13 cellular contexts compared by ENCODE assay signal in the genomic region with DNA sequence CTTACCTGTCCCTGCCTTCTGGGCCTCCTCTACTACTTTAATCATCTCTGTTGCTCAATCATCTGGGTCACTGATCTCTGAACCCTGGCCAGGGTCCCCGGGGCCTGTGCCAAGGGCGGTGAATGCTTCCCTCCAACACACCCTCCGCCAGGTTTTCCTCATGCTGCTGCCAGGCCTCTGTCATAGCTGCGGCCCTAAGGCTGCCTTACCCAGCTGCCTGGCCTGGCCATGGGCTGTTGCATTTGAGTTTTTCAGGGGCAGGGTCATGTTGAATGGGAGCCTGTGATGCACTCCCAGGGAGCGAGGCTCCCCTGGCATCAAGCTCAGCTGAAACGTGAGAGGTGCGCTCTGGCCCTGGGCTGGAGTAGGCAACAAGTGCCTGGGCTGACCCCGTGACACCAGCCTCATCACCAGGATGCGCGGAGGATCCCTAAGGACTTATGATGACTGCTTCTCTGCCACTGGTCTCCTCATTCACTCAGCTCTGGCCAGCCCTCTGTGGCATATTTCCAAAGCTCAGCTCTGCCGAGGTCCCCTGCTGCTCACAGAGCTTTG. TPM values are rescaled to one million over a fixed set of nuclear protein-coding genes. Genes with fewer than 3 reads are reported as not detected.
DNase-seq lines count a peak whose midpoint lies in the region; ATAC-seq and TF ChIP-seq lines count a peak whose summit lies in the region.
"Had no signal": no experiment of that assay in that cellular context is flagged by ENCODE, and none has a peak within 500 bp of the region (broad histone marks: within the 10 kb centered on the region; RNA-seq: fewer than 3 reads in every experiment).

No MANE protein-coding gene starts in this region.

- no peaks in the 10 kb centered on the region for H3K9me3 ChIP-seq in heart left ventricle
- H3K9me3 ChIP-seq: upper lobe of left lung had no signal

- no peak overlapping the region for H3K4me3 Mint-ChIP-seq in osteocyte (ENCODE audit: unreplicated experiment)
- no peak overlapping the region for H3K4me3 Mint-ChIP-seq in natural killer cell treated with Interleukin-12 subunit alpha and Interleukin-12 subunit beta and Interleukin-15 and Interleukin-18, amount 100 ng/mL, for 72 hours
- H3K4me3 Mint-ChIP-seq: activated naive CD8-positive, alpha-beta T cell treated with anti-CD3 and anti-CD28 coated beads, Interleukin-2, amount 10 ng/mL, durations not matched to agents 7 days and 5 days had no signal

- peak overlapping the region; percentile 56 for H3K27ac Mint-ChIP-seq in osteocyte (ENCODE audit: unreplicated experiment)
- H3K27ac Mint-ChIP-seq in natural killer cell treated with Interleukin-12 subunit alpha and Interleukin-12 subunit beta and Interleukin-15 and Interleukin-18, amount 100 ng/mL, for 72 hours, result no peak overlapping the region
- H3K27ac Mint-ChIP-seq: activated naive CD8-positive, alpha-beta T cell treated with anti-CD3 and anti-CD28 coated beads, Interleukin-2, amount 10 ng/mL, durations not matched to agents 7 days and 5 days had no signal

- 45 to 58% (median 54%) methylated on average over 6 to 11 of the region's 11 CpGs for WGBS in heart left ventricle, 4 donors

- no peak overlapping the region for H3K4me3 ChIP-seq in heart left ventricle
- H3K4me3 ChIP-seq: upper lobe of left lung had no signal

- no peaks in the 10 kb centered on the region for H3K27me3 ChIP-seq in heart left ventricle
- H3K27me3 ChIP-seq: upper lobe of left lung had no signal

- no peak for TF ChIP-seq POLR2A in heart left ventricle (IDR thresholded peaks at IDR 0.05)

- peaks cover 0 to 56% (median 38%) of the 10 kb centered on the region in 12 donors for H3K4me1 ChIP-seq in heart left ventricle

- H3K36me3 Mint-ChIP-seq in osteocyte (ENCODE audit: unreplicated experiment), result no peaks in the 10 kb centered on the region
- no peaks in the 10 kb centered on the region for H3K36me3 Mint-ChIP-seq in natural killer cell treated with Interleukin-12 subunit alpha and Interleukin-12 subunit beta and Interleukin-15 and Interleukin-18, amount 100 ng/mL, for 72 hours
- H3K36me3 Mint-ChIP-seq: activated naive CD8-positive, alpha-beta T cell treated with anti-CD3 and anti-CD28 coated beads, Interleukin-2, amount 10 ng/mL, durations not matched to agents 7 days and 5 days had no signal

- TF ChIP-seq CTCF in heart left ventricle (IDR thresholded peaks at IDR 0.05), result no peak
- no peak for TF ChIP-seq CTCF in osteocyte (IDR thresholded peaks at IDR 0.05)

- no peaks in the 10 kb centered on the region for H3K36me3 ChIP-seq in heart left ventricle
- H3K36me3 ChIP-seq: upper lobe of left lung had no signal

- ATAC-seq in heart left ventricle, result peak in 3 of 4 donors; percentile 23 to 45 (median 27)
- ATAC-seq in natural killer cell treated with Interleukin-12 subunit alpha and Interleukin-12 subunit beta and Interleukin-15 and Interleukin-18, amount 100 ng/mL, for 72 hours, result no peak

- no peaks in the 10 kb centered on the region for H3K27me3 Mint-ChIP-seq in osteocyte (ENCODE audit: unreplicated experiment)
- no peaks in the 10 kb centered on the region for H3K27me3 Mint-ChIP-seq in natural killer cell treated with Interleukin-12 subunit alpha and Interleukin-12 subunit beta and Interleukin-15 and Interleukin-18, amount 100 ng/mL, for 72 hours

- peak overlapping the region in 1 of 12 donors; percentile 39 for H3K27ac ChIP-seq in heart left ventricle
- H3K27ac ChIP-seq: KMS-11 had no signal

- DNase-seq in AG08395 (ENCODE audit: low spot score) (peak; percentile 37), NCI-H510A treated with DMSO at 0.1 percent for 48 hours (lab: John Stamatoyannopoulos, UW) (peak; percentile 82), heart left ventricle (peak in 3 of 5 donors; percentile 54 to 73 (median 65)), osteocyte (ENCODE audit: extremely low spot score, unreplicated experiment) (no peak), NCI-H1048 (lab: John Stamatoyannopoulos, UW) (no peak)
- DNase-seq in activated naive CD4-positive, alpha-beta T cell treated with Interleukin-2 at 50 U/mL for 16 hours, result no peak
- DNase-seq in natural killer cell treated with Interleukin-12 subunit alpha and Interleukin-12 subunit beta and Interleukin-15 and Interleukin-18, amount 100 ng/mL, for 72 hours (ENCODE audit: low spot score), result no peak
- DNase-seq in activated CD4-positive, alpha-beta T cell treated with anti-CD3 and anti-CD28 coated beads for 4 hours, result no peak
- DNase-seq: activated naive CD8-positive, alpha-beta T cell treated with anti-CD3 and anti-CD28 coated beads, Interleukin-2, amount 10 ng/mL, durations not matched to agents 7 days and 5 days; effector CD8-positive, alpha-beta T cell; T1000 had no signal

- no peaks in the 10 kb centered on the region for H3K9me3 Mint-ChIP-seq in osteocyte (ENCODE audit: unreplicated experiment)
- no peaks in the 10 kb centered on the region for H3K9me3 Mint-ChIP-seq in natural killer cell treated with Interleukin-12 subunit alpha and Interleukin-12 subunit beta and Interleukin-15 and Interleukin-18, amount 100 ng/mL, for 72 hours
- H3K9me3 Mint-ChIP-seq: activated naive CD8-positive, alpha-beta T cell treated with anti-CD3 and anti-CD28 coated beads, Interleukin-2, amount 10 ng/mL, durations not matched to agents 7 days and 5 days had no signal

- H3K4me1 Mint-ChIP-seq in osteocyte (ENCODE audit: unreplicated experiment), result peaks cover 49% of the 10 kb centered on the region
- no peaks in the 10 kb centered on the region for H3K4me1 Mint-ChIP-seq in natural killer cell treated with Interleukin-12 subunit alpha and Interleukin-12 subunit beta and Interleukin-15 and Interleukin-18, amount 100 ng/mL, for 72 hours (ENCODE audit: low read depth in 2 of 2)

- intact Hi-C loops in heart left ventricle (cut with DNase I), result no loop called here

RNA-seq across cellular contexts. Expression of gene EDN2, which starts 7.6 kb away (rescaled TPM):
- 1 to 10 TPM in 3 of 9 donors, under 1 TPM in 2, not detected in 4; 0.37 to 3.5 (median 1.9) TPM for total RNA-seq in heart left ventricle
- polyA plus RNA-seq in heart left ventricle, result 1 to 10 TPM in 1 of 2 donors, under 1 TPM in 1; 0.23 to 2.6 TPM
- not detected in 2 replicates for total RNA-seq in osteocyte
- not detected for total RNA-seq in natural killer cell treated with Interleukin-12 subunit alpha and Interleukin-12 subunit beta and Interleukin-15 and Interleukin-18, amount 100 ng/mL, for 72 hours
- total RNA-seq: activated naive CD8-positive, alpha-beta T cell treated with anti-CD3 and anti-CD28 coated beads, Interleukin-2, amount 10 ng/mL, durations not matched to agents 7 days and 5 days had no signal

Comparison
In these comparisons a context has a peak if more than half of its experiments do, and no peak if none do; other contexts are left out.
1. DNase-seq: peak in AG08395 (single experiment), NCI-H510A treated with DMSO at 0.1 percent for 48 hours (single experiment) and heart left ventricle (3 of 5); none in osteocyte (single experiment), activated naive CD4-positive, alpha-beta T cell treated with Interleukin-2 at 50 U/mL for 16 hours (single experiment), NCI-H1048 (single experiment), natural killer cell treated with Interleukin-12 subunit alpha and Interleukin-12 subunit beta and Interleukin-15 and Interleukin-18, amount 100 ng/mL, for 72 hours (single experiment) and activated CD4-positive, alpha-beta T cell treated with anti-CD3 and anti-CD28 coated beads for 4 hours (0 of 2).
2. ATAC-seq: peak in heart left ventricle (3 of 4); none in natural killer cell treated with Interleukin-12 subunit alpha and Interleukin-12 subunit beta and Interleukin-15 and Interleukin-18, amount 100 ng/mL, for 72 hours (0 of 2).